Comparison of ENCODE assay signal across 1 cellular context in the genomic region with DNA sequence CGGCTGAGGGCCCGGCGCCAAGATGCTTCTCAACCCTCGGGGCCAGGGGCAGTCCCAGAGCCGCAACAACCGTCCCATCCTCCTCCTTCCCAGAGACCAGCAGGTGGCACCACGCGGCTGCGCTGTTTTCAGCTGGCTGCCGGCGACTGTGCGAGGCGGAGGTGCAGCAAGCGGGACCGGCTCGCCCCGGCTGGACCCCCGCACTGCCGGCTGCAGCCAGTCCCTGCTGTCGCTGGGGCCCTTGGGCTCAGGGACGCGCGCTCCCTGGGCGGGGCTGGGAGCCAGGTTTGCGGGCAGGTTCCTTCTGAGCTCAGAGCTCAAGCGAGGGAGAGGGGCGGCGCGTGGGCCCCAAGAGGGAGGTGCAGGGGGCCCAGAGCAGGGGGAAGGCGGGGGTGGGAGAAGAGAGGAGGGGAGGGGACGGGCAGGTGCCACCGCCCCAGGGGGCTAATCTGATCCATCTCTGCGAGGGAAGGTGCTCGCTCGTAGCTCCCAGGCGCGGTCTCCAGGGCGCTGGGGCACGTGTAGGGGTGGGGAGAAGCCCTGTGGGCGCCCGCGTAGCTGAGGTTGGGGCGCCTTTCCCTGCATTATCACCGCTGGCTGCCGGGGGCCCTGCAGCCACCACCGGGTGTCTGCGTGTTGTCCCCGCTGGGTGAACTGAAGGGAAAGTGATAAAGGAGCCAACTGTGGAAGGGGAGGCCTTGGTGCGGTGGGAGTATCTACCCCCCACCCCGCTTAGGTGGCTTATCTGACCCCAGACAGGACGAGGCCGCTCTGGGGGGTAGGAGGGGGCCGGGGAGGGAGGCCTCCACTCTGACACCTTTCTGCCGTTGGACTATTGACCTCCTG.
TF ChIP-seq lines count a peak whose summit lies in the region.

No MANE protein-coding gene starts in this region.

TF ChIP-seq in K562, 482 proteins besides CTCF, POLR2A, EP300 and RAD21 (continued from another document and continues in another):
- peak; percentile 39; the same call in 1 of the 2 replicates for TF ChIP-seq SMAD3 (CRISPR knock-in tag; conservative IDR thresholded peaks at IDR 0.05)
- TF ChIP-seq ZNF224 (CRISPR knock-in tag; IDR thresholded peaks at IDR 0.05): no peak
- TF ChIP-seq SOX6 (IDR thresholded peaks at IDR 0.05): peak; percentile 75
- TF ChIP-seq ATF1 (CRISPR knock-in tag; IDR thresholded peaks at IDR 0.05): no peak
- TF ChIP-seq ATF1 (tag; IDR thresholded peaks at IDR 0.05): peak; percentile 78
- no peak for TF ChIP-seq ZNF146 (CRISPR knock-in tag; IDR thresholded peaks at IDR 0.05; ENCODE audit: unreplicated experiment)
- TF ChIP-seq GABPB1 (CRISPR knock-in tag; IDR thresholded peaks at IDR 0.05): no peak
- no peak for TF ChIP-seq DNMT1 (IDR thresholded peaks at IDR 0.05)
- TF ChIP-seq NELFE (IDR thresholded peaks at IDR 0.05; ENCODE audit: insufficient read depth, insufficient read length): no peak
- TF ChIP-seq ZBTB49 (CRISPR knock-in tag; IDR thresholded peaks at IDR 0.05; ENCODE audit: borderline replicate concordance): no peak
- TF ChIP-seq HDAC8 (tag; IDR thresholded peaks at IDR 0.05): 0 out of 2 replicates have a peak, but pooled peaks have one; percentile 38
- TF ChIP-seq PHB2 (IDR thresholded peaks at IDR 0.05; ENCODE audit: low read depth): peak; percentile 75; the same call in 1 of the 2 replicates
- no peak for TF ChIP-seq RERE (CRISPR knock-in tag; IDR thresholded peaks at IDR 0.05; ENCODE audit: borderline replicate concordance)
- peak; percentile 96 for TF ChIP-seq KLF16 (IDR thresholded peaks at IDR 0.05)
- no peak for TF ChIP-seq NCOA6 (IDR thresholded peaks at IDR 0.05)
- peak; percentile 11; the same call in 1 of the 2 replicates for TF ChIP-seq STAG1 (CRISPR knock-in tag; IDR thresholded peaks at IDR 0.05; ENCODE audit: borderline replicate concordance)
- TF ChIP-seq RB1 (IDR thresholded peaks at IDR 0.05; ENCODE audit: low read depth): peak; percentile 69
- peak; percentile 25 for TF ChIP-seq CHD2 (IDR thresholded peaks at IDR 0.05; ENCODE audit: low read depth, low read length)
- TF ChIP-seq SIRT6 (IDR thresholded peaks at IDR 0.05; ENCODE audit: low read depth, low read length): no peak
- no peak for TF ChIP-seq MTF1 (CRISPR knock-in tag; IDR thresholded peaks at IDR 0.05; ENCODE audit: borderline replicate concordance)
- peak; percentile 87; the same call in 1 of the 2 replicates for TF ChIP-seq MBD2 (IDR thresholded peaks at IDR 0.05; ENCODE audit: borderline replicate concordance, low read depth)
- TF ChIP-seq, protein P1, sequence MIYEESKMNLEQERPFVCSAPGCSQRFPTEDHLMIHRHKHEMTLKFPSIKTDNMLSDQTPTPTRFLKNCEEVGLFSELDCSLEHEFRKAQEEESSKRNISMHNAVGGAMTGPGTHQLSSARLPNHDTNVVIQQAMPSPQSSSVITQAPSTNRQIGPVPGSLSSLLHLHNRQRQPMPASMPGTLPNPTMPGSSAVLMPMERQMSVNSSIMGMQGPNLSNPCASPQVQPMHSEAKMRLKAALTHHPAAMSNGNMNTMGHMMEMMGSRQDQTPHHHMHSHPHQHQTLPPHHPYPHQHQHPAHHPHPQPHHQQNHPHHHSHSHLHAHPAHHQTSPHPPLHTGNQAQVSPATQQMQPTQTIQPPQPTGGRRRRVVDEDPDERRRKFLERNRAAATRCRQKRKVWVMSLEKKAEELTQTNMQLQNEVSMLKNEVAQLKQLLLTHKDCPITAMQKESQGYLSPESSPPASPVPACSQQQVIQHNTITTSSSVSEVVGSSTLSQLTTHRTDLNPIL (CRISPR knock-in tag; IDR thresholded peaks at IDR 0.05): no peak
- peak; percentile 58 for TF ChIP-seq ZNF239 (CRISPR knock-in tag; IDR thresholded peaks at IDR 0.05)
- no peak for TF ChIP-seq PYGO2 (tag; IDR thresholded peaks at IDR 0.05)
- TF ChIP-seq, protein P2, sequence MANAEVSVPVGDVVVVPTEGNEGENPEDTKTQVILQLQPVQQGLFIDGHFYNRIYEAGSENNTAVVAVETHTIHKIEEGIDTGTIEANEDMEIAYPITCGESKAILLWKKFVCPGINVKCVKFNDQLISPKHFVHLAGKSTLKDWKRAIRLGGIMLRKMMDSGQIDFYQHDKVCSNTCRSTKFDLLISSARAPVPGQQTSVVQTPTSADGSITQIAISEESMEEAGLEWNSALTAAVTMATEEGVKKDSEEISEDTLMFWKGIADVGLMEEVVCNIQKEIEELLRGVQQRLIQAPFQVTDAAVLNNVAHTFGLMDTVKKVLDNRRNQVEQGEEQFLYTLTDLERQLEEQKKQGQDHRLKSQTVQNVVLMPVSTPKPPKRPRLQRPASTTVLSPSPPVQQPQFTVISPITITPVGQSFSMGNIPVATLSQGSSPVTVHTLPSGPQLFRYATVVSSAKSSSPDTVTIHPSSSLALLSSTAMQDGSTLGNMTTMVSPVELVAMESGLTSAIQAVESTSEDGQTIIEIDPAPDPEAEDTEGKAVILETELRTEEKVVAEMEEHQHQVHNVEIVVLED (CRISPR knock-in tag; IDR thresholded peaks at IDR 0.05): peak; percentile 15; the same call in 1 of the 2 replicates
- TF ChIP-seq RBM25 (IDR thresholded peaks at IDR 0.05; ENCODE audit: low read depth, low read length, severe bottlenecking): no peak
- TF ChIP-seq NCOA1 (IDR thresholded peaks at IDR 0.05; ENCODE audit: low read depth): peak; percentile 90; the same call in 1 of the 2 replicates
- TF ChIP-seq FIP1L1 (IDR thresholded peaks at IDR 0.05; ENCODE audit: low read depth, low read length, poor library complexity, severe bottlenecking): peak; percentile 95
- TF ChIP-seq, protein P3, sequence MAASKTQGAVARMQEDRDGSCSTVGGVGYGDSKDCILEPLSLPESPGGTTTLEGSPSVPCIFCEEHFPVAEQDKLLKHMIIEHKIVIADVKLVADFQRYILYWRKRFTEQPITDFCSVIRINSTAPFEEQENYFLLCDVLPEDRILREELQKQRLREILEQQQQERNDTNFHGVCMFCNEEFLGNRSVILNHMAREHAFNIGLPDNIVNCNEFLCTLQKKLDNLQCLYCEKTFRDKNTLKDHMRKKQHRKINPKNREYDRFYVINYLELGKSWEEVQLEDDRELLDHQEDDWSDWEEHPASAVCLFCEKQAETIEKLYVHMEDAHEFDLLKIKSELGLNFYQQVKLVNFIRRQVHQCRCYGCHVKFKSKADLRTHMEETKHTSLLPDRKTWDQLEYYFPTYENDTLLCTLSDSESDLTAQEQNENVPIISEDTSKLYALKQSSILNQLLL (CRISPR knock-in tag; IDR thresholded peaks at IDR 0.05; ENCODE audit: borderline replicate concordance): no peak
- peak; percentile 23 to 27; a peak in 3 of 4 replicates for TF ChIP-seq FOXK2 (conservative IDR thresholded peaks at IDR 0.05 in 1 of 2, IDR thresholded peaks at IDR 0.05 in 1 of 2; ENCODE audit: low read depth in 2 of 2)
- TF ChIP-seq, protein P4, sequence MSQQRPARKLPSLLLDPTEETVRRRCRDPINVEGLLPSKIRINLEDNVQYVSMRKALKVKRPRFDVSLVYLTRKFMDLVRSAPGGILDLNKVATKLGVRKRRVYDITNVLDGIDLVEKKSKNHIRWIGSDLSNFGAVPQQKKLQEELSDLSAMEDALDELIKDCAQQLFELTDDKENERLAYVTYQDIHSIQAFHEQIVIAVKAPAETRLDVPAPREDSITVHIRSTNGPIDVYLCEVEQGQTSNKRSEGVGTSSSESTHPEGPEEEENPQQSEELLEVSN (IDR thresholded peaks at IDR 0.05; ENCODE audit: borderline replicate concordance in 1 of 2, extremely low read depth in 1 of 2, insufficient read depth in 1 of 2, insufficient read length in 1 of 2, low read depth in 1 of 2, low read length in 1 of 2, poor library complexity in 1 of 2, severe bottlenecking in 1 of 2): peak; percentile 81 to 91
- 0 out of 2 replicates have a peak, but pooled peaks have one; percentile 24 for TF ChIP-seq KHSRP (IDR thresholded peaks at IDR 0.05)
- TF ChIP-seq ZNF354B (CRISPR knock-in tag; IDR thresholded peaks at IDR 0.05): no peak; the same call in 1 of the 2 replicates
- TF ChIP-seq, protein P5, sequence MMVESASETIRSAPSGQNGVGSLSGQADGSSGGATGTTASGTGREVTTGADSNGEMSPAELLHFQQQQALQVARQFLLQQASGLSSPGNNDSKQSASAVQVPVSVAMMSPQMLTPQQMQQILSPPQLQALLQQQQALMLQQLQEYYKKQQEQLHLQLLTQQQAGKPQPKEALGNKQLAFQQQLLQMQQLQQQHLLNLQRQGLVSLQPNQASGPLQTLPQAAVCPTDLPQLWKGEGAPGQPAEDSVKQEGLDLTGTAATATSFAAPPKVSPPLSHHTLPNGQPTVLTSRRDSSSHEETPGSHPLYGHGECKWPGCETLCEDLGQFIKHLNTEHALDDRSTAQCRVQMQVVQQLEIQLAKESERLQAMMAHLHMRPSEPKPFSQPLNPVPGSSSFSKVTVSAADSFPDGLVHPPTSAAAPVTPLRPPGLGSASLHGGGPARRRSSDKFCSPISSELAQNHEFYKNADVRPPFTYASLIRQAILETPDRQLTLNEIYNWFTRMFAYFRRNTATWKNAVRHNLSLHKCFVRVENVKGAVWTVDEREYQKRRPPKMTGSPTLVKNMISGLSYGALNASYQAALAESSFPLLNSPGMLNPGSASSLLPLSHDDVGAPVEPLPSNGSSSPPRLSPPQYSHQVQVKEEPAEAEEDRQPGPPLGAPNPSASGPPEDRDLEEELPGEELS (CRISPR knock-in tag; IDR thresholded peaks at IDR 0.05; ENCODE audit: borderline replicate concordance): no peak; the same call in 1 of the 2 replicates
- TF ChIP-seq, protein P6, sequence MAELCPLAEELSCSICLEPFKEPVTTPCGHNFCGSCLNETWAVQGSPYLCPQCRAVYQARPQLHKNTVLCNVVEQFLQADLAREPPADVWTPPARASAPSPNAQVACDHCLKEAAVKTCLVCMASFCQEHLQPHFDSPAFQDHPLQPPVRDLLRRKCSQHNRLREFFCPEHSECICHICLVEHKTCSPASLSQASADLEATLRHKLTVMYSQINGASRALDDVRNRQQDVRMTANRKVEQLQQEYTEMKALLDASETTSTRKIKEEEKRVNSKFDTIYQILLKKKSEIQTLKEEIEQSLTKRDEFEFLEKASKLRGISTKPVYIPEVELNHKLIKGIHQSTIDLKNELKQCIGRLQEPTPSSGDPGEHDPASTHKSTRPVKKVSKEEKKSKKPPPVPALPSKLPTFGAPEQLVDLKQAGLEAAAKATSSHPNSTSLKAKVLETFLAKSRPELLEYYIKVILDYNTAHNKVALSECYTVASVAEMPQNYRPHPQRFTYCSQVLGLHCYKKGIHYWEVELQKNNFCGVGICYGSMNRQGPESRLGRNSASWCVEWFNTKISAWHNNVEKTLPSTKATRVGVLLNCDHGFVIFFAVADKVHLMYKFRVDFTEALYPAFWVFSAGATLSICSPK (IDR thresholded peaks at IDR 0.05; ENCODE audit: borderline replicate concordance): no peak
